ENCODE assay signal across 1 cellular context in genomic region chr9:70012569-70012968, GRCh38.
TF ChIP-seq lines count a peak whose summit lies in the region.

No MANE protein-coding gene starts in this region.

TF ChIP-seq in SK-N-SH treated with all-trans-retinoic acid at 6 μM for 48 hours, 23 proteins besides CTCF, POLR2A, EP300 and RAD21 (continued from another document):
- TF ChIP-seq CSRNP3 (CRISPR knock-in tag; IDR thresholded peaks at IDR 0.05) (no peak), ISL1 (CRISPR knock-in tag; IDR thresholded peaks at IDR 0.05) (no peak), ESRRG (CRISPR knock-in tag; IDR thresholded peaks at IDR 0.05) (no peak), ZC3H10 (CRISPR knock-in tag; IDR thresholded peaks at IDR 0.05) (no peak), PPARA (CRISPR knock-in tag; IDR thresholded peaks at IDR 0.05; ENCODE audit: borderline replicate concordance) (no peak), ZNF8 (CRISPR knock-in tag; IDR thresholded peaks at IDR 0.05) (no peak)
